ENCODE assay signal across 17 cellular contexts in the genomic region with DNA sequence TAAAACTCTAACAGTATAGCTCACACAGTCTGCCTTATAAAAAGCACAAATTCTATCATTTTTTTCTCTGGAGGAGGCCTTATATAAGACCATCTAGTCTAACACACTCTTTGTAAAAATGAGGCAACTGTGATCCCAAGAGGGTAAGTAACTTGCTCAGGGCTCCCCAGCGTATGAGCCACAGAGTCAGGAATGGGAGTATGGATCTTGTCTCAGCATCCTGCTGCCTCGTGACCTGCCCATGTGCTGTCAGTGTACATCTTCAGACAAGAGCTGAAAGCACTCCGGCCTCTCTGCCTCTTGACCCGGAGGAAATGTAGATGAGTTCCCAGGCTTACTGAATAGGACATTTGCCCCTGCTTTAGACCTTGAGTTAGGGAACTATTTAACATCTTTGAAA. TPM values are rescaled to one million over a fixed set of nuclear protein-coding genes. Genes with fewer than 3 reads are reported as not detected.
DNase-seq lines count a peak whose midpoint lies in the region; TF ChIP-seq lines count a peak whose summit lies in the region.
"Had no signal": no experiment of that assay in that cellular context is flagged by ENCODE, and none has a peak within 500 bp of the region (broad histone marks: within the 10 kb centered on the region; RNA-seq: fewer than 3 reads in every experiment).

No MANE protein-coding gene starts in this region.

- no peak overlapping the region for H3K27ac Mint-ChIP-seq in HFFc6
- H3K27ac Mint-ChIP-seq: B cell, GM23338 had no signal

- TF ChIP-seq CTCF in coronary artery (IDR thresholded peaks at IDR 0.05), result no peak
- no peak for TF ChIP-seq CTCF in right atrium auricular region (IDR thresholded peaks at IDR 0.05)
- TF ChIP-seq CTCF in HFFc6 (IDR thresholded peaks at IDR 0.05), result no peak

- no peaks in the 10 kb centered on the region for H3K9me3 ChIP-seq in right atrium auricular region
- H3K9me3 ChIP-seq: transverse colon had no signal

- H3K4me3 ChIP-seq in coronary artery, result no peak overlapping the region
- H3K4me3 ChIP-seq in right atrium auricular region, result no peak overlapping the region
- H3K4me3 ChIP-seq: GM23338, transverse colon had no signal

- H3K36me3 ChIP-seq in right atrium auricular region, result no peaks in the 10 kb centered on the region
- H3K36me3 ChIP-seq: transverse colon had no signal

- no peaks in the 10 kb centered on the region for H3K36me3 Mint-ChIP-seq in HFFc6 (ENCODE audit: low read depth)

- DNase-seq in LHCN-M2 (ENCODE audit: low read depth) (peak; percentile 23), coronary artery (ENCODE audit: low spot score) (no peak), right atrium auricular region (ENCODE audit: low spot score) (no peak), substantia nigra (lab: John Stamatoyannopoulos, UW) (peak in 22 of 49 donors; percentile 4 to 44 (median 15)), NK-92 (lab: John Stamatoyannopoulos, UW; ENCODE audit: unreplicated experiment) (no peak), DMS 273 treated with DMSO at 0.1 percent for 48 hours (lab: John Stamatoyannopoulos, UW) (no peak), NCI-H345 treated with DMSO at 0.1 percent for 48 hours (lab: John Stamatoyannopoulos, UW; ENCODE audit: unreplicated experiment) (no peak), HFFc6 (no peak)
- DNase-seq: activated CD4-positive, CD25-positive, alpha-beta regulatory T cell; activated naive CD4-positive, alpha-beta T cell treated with Interleukin-2 at 50 U/mL for 16 hours; MM.1S; naive B cell; NCI-H2081; NCI-H69; transverse colon had no signal

- H3K4me3 Mint-ChIP-seq in HFFc6, result no peak overlapping the region
- H3K4me3 Mint-ChIP-seq: B cell, GM23338, naive B cell had no signal

- no peaks in the 10 kb centered on the region for H3K27me3 ChIP-seq in right atrium auricular region
- H3K27me3 ChIP-seq: transverse colon had no signal

- H3K27me3 Mint-ChIP-seq in HFFc6 (ENCODE audit: insufficient read depth), result peaks cover 5% of the 10 kb centered on the region; the same call in 1 of the 2 replicates
- H3K27me3 Mint-ChIP-seq: B cell, naive B cell had no signal

- H3K9me3 Mint-ChIP-seq in HFFc6, result no peaks in the 10 kb centered on the region
- H3K9me3 Mint-ChIP-seq: GM23338 had no signal

- H3K4me1 ChIP-seq in right atrium auricular region, result peaks cover 0 to 16% of the 10 kb centered on the region in 2 donors
- H3K4me1 ChIP-seq: transverse colon had no signal

- peaks cover 17% of the 10 kb centered on the region for H3K4me1 Mint-ChIP-seq in HFFc6 (ENCODE audit: low read depth)
- H3K4me1 Mint-ChIP-seq: GM23338 had no signal

- peak overlapping the region; percentile 81 to 91 for H3K27ac ChIP-seq in coronary artery
- peak overlapping the region; percentile 46 to 69 for H3K27ac ChIP-seq in right atrium auricular region
- peak overlapping the region; percentile 75 for H3K27ac ChIP-seq in substantia nigra (ENCODE audit: low read depth, low read length, poor library complexity, severe bottlenecking)
- H3K27ac ChIP-seq: transverse colon had no signal

RNA-seq across cellular contexts. Expression of gene MEF2A, which starts 28.4 kb away (rescaled TPM):
- 44.7 and 47.2 TPM in 2 replicates for total RNA-seq in LHCN-M2 (2014; rRNA removed)
- 10.7 TPM for polyA plus RNA-seq in LHCN-M2 (2012)
- 100 to 1,000 TPM; 175 to 245 TPM for total RNA-seq in right atrium auricular region
- total RNA-seq in HFFc6 (2021; fragmentation: NEBNext Ultra II Directional; extraction: Animal tissue kit (Norgen Biotek cat#: 25700)), result 10 to 100 TPM; 22.8 to 25.8 (median 24.0) TPM
